In the genomic region with DNA sequence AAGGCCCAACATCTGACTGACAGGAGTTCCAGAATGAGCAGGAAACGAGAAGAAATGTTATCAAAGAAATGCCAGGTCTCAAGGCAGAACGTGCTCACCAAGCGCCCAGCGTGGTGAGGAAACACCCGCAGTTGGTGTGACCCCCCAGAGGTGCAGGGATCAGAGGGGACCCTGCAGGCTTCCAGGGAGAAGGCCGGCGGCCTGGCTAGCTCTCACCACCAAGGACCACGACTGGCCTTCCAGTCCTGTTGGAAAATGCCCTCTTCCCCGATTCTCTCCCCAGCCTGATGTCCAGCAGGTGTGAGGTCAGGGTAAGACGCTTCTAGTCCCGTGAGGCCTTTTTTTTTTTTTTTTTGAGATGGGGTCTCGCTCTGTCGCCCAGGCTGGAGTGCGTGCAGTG, we compare ENCODE assay signal across 22 cellular contexts.
"Had no signal": no experiment of that assay in that cellular context is flagged by ENCODE, and none has a peak within 500 bp of the region (broad histone marks: within the 10 kb centered on the region; RNA-seq: fewer than 3 reads in every experiment).

No MANE protein-coding gene starts in this region.

- H3K9me3 Mint-ChIP-seq: IgD-negative memory B cell had no signal

- H3K27ac Mint-ChIP-seq: IgD-negative memory B cell had no signal

- H3K27ac ChIP-seq: HL-60, KMS-11 had no signal

- DNase-seq: Kasumi-1, MM.1S, NCI-H1092 treated with DMSO at 0.1 percent for 48 hours, NCI-H1436, NCI-H187, NCI-H2029, NCI-H2081 treated with DMSO at 0.1 percent for 48 hours, NCI-H2171, NCI-H226, NCI-H446, NCI-H510A, NCI-H524 treated with DMSO at 0.1 percent for 48 hours, NCI-H69, NCI-H774, RPMI8226, SHP77, SK-N-SH, SW 1271 had no signal

- H3K9ac ChIP-seq: KMS-11, SK-N-SH had no signal

- H3K4me2 ChIP-seq: KMS-11, SK-N-SH had no signal

- H3K4me1 Mint-ChIP-seq: IgD-negative memory B cell had no signal

- H3K4me3 Mint-ChIP-seq: IgD-negative memory B cell had no signal

- H3K36me3 Mint-ChIP-seq: IgD-negative memory B cell had no signal

- H3K4me3 ChIP-seq: K562 had no signal

- H3K9me3 ChIP-seq: SK-N-SH had no signal
